In genomic region chr7:30931161-30931926, GRCh38 we compare ENCODE assay signal across 14 cellular contexts. TPM values are rescaled to one million over a fixed set of nuclear protein-coding genes. Genes with fewer than 3 reads are reported as not detected.
DNase-seq lines count a peak whose midpoint lies in the region; ATAC-seq and TF ChIP-seq lines count a peak whose summit lies in the region.
"Had no signal": no experiment of that assay in that cellular context is flagged by ENCODE, and none has a peak within 500 bp of the region (broad histone marks: within the 10 kb centered on the region; RNA-seq: fewer than 3 reads in every experiment).

No MANE protein-coding gene starts in this region.

- H3K27ac Mint-ChIP-seq in activated T-helper 2 cell treated with anti-CD3 and anti-CD28 coated beads, Interferon-gamma antibody, Interleukin-2, Interleukin-4, amounts not matched to agents 10 μg/mL and 5 μg/mL and 100 μg/mL, durations not matched to agents 14 hours and 24 hours and 36 hours, result no peak overlapping the region
- no peak overlapping the region for H3K27ac Mint-ChIP-seq in CD8-positive, alpha-beta T cell
- H3K27ac Mint-ChIP-seq: CD4-positive, CD25-positive, alpha-beta regulatory T cell; dendritic cell treated with granulocyte-macrophage colony-stimulating factor and Interleukin-4, amounts not matched to agents 40 ng/mL and 50 ng/mL, for 4 days had no signal

- no peaks in the 10 kb centered on the region for H3K4me1 ChIP-seq in CD8-positive, alpha-beta T cell (ENCODE audit: insufficient read depth, low read length)
- H3K4me1 ChIP-seq: vagina had no signal

- H3K4me3 ChIP-seq in CD8-positive, alpha-beta T cell (ENCODE audit: low read depth, low read length), result no peak overlapping the region
- H3K4me3 ChIP-seq: vagina had no signal

- no peaks in the 10 kb centered on the region for H3K9me3 Mint-ChIP-seq in activated T-helper 2 cell treated with anti-CD3 and anti-CD28 coated beads, Interferon-gamma antibody, Interleukin-2, Interleukin-4, amounts not matched to agents 10 μg/mL and 5 μg/mL and 100 μg/mL, durations not matched to agents 14 hours and 24 hours and 36 hours
- peaks cover 7% of the 10 kb centered on the region for H3K9me3 Mint-ChIP-seq in CD8-positive, alpha-beta T cell
- H3K9me3 Mint-ChIP-seq: dendritic cell treated with granulocyte-macrophage colony-stimulating factor and Interleukin-4, amounts not matched to agents 40 ng/mL and 50 ng/mL, for 4 days had no signal

- intact Hi-C loops in activated T-helper 2 cell treated with anti-CD3 and anti-CD28 coated beads, Interferon-gamma antibody, Interleukin-2, Interleukin-4, amounts not matched to agents 10 μg/mL and 5 μg/mL and 100 μg/mL, durations not matched to agents 14 hours and 24 hours and 36 hours (cut with micrococcal nuclease), result no loop called here
- intact Hi-C loops in posterior vena cava (cut with DNase I), result no loop called here
- intact Hi-C loops in CD8-positive, alpha-beta T cell (cut with DNase I, micrococcal nuclease), result no loop called here

- peaks cover 3% of the 10 kb centered on the region for H3K27me3 Mint-ChIP-seq in activated T-helper 2 cell treated with anti-CD3 and anti-CD28 coated beads, Interferon-gamma antibody, Interleukin-2, Interleukin-4, amounts not matched to agents 10 μg/mL and 5 μg/mL and 100 μg/mL, durations not matched to agents 14 hours and 24 hours and 36 hours (ENCODE audit: low read depth)
- H3K27me3 Mint-ChIP-seq in CD8-positive, alpha-beta T cell (ENCODE audit: low read depth), result no peaks in the 10 kb centered on the region

- CTCF ChIA-PET in CD8-positive, alpha-beta T cell (lab: Charles Lee), result interaction anchor here (3.0 kb wide), 1 partner anchor 8 kb away, joined by 16 read pairs; no protein-coding TSS in a partner anchor

- H3K27me3 ChIP-seq in CD8-positive, alpha-beta T cell (ENCODE audit: insufficient read depth, low read length), result no peaks in the 10 kb centered on the region
- H3K27me3 ChIP-seq: vagina had no signal

- H3K36me3 Mint-ChIP-seq in activated T-helper 2 cell treated with anti-CD3 and anti-CD28 coated beads, Interferon-gamma antibody, Interleukin-2, Interleukin-4, amounts not matched to agents 10 μg/mL and 5 μg/mL and 100 μg/mL, durations not matched to agents 14 hours and 24 hours and 36 hours (ENCODE audit: low read depth), result no peaks in the 10 kb centered on the region
- no peaks in the 10 kb centered on the region for H3K36me3 Mint-ChIP-seq in CD8-positive, alpha-beta T cell
- H3K36me3 Mint-ChIP-seq: CD4-positive, CD25-positive, alpha-beta regulatory T cell had no signal

- H3K4me3 Mint-ChIP-seq in activated T-helper 2 cell treated with anti-CD3 and anti-CD28 coated beads, Interferon-gamma antibody, Interleukin-2, Interleukin-4, amounts not matched to agents 10 μg/mL and 5 μg/mL and 100 μg/mL, durations not matched to agents 14 hours and 24 hours and 36 hours (ENCODE audit: low read depth), result no peak overlapping the region
- no peak overlapping the region for H3K4me3 Mint-ChIP-seq in CD8-positive, alpha-beta T cell
- H3K4me3 Mint-ChIP-seq: CD4-positive, CD25-positive, alpha-beta regulatory T cell; dendritic cell treated with granulocyte-macrophage colony-stimulating factor and Interleukin-4, amounts not matched to agents 40 ng/mL and 50 ng/mL, for 4 days had no signal

- no peaks in the 10 kb centered on the region for H3K36me3 ChIP-seq in CD8-positive, alpha-beta T cell (ENCODE audit: insufficient read depth, low read length)
- H3K36me3 ChIP-seq: vagina had no signal

- no peak overlapping the region for H3K27ac ChIP-seq in CD8-positive, alpha-beta T cell (ENCODE audit: low read depth, low read length)
- H3K27ac ChIP-seq: vagina had no signal

- no peaks in the 10 kb centered on the region for H3K4me1 Mint-ChIP-seq in activated T-helper 2 cell treated with anti-CD3 and anti-CD28 coated beads, Interferon-gamma antibody, Interleukin-2, Interleukin-4, amounts not matched to agents 10 μg/mL and 5 μg/mL and 100 μg/mL, durations not matched to agents 14 hours and 24 hours and 36 hours (ENCODE audit: low read depth)
- H3K4me1 Mint-ChIP-seq in CD8-positive, alpha-beta T cell (ENCODE audit: low read depth), result no peaks in the 10 kb centered on the region
- H3K4me1 Mint-ChIP-seq: CD4-positive, CD25-positive, alpha-beta regulatory T cell had no signal

- peak; percentile 71 for DNase-seq in Daoy (ENCODE audit: low read depth)
- peak; percentile 3 for DNase-seq in activated T-helper 2 cell treated with anti-CD3 and anti-CD28 coated beads, Interferon-gamma antibody, Interleukin-2, Interleukin-4, amounts not matched to agents 10 μg/mL and 5 μg/mL and 100 μg/mL, durations not matched to agents 14 hours and 24 hours and 36 hours (ENCODE audit: low spot score)
- peak; percentile 12 for DNase-seq in hepatic stellate cell (ENCODE audit: low spot score)
- DNase-seq in posterior vena cava (ENCODE audit: low spot score), result peak; percentile 80
- no peak for DNase-seq in CD8-positive, alpha-beta T cell
- DNase-seq in HPDE6-E6E7 (ENCODE audit: extremely low spot score), result no peak
- no peak for DNase-seq in NCI-H2227 treated with DMSO at 0.1 percent for 48 hours (lab: John Stamatoyannopoulos, UW)
- DNase-seq: CD4-positive, CD25-positive, alpha-beta regulatory T cell; NCI-H2029 treated with DMSO at 0.1 percent for 48 hours; occipital lobe had no signal

- no peak for TF ChIP-seq CTCF in CD8-positive, alpha-beta T cell (IDR thresholded peaks at IDR 0.05)

- ATAC-seq in CD8-positive, alpha-beta T cell, result no peak
- ATAC-seq in HG03442 (IDR thresholded peaks at IDR 0.05; ENCODE audit: unreplicated experiment), result no peak

- H3K9me3 ChIP-seq in CD8-positive, alpha-beta T cell (ENCODE audit: low read length), result no peaks in the 10 kb centered on the region
- H3K9me3 ChIP-seq: vagina had no signal

- POLR2A ChIA-PET in CD8-positive, alpha-beta T cell (lab: Charles Lee), result no interaction called here

RNA-seq across cellular contexts. Expression of gene AQP1, which starts 19.7 kb away (rescaled TPM):
- 1.0 and 1.6 TPM in 2 replicates for total RNA-seq in Daoy (2014; rRNA removed; shearing (Covaris generic))
- total RNA-seq in activated T-helper 2 cell treated with anti-CD3 and anti-CD28 coated beads, Interferon-gamma antibody, Interleukin-2, Interleukin-4, amounts not matched to agents 10 μg/mL and 5 μg/mL and 100 μg/mL, durations not matched to agents 14 hours and 24 hours and 36 hours, result not detected in 2 replicates
- 100 to 1,000 TPM; 388 to 422 TPM for total RNA-seq in posterior vena cava
- under 1 TPM in 1 of 2 experiments, not detected in 1; 0.39 TPM for total RNA-seq in CD8-positive, alpha-beta T cell
- total RNA-seq: HT1080 had no signal

RNA-seq across cellular contexts. Expression of gene GHRHR, which starts 32.4 kb away (rescaled TPM):
- not detected in 2 replicates for total RNA-seq in Daoy (2014; rRNA removed; shearing (Covaris generic))
- not detected in 2 replicates for total RNA-seq in activated T-helper 2 cell treated with anti-CD3 and anti-CD28 coated beads, Interferon-gamma antibody, Interleukin-2, Interleukin-4, amounts not matched to agents 10 μg/mL and 5 μg/mL and 100 μg/mL, durations not matched to agents 14 hours and 24 hours and 36 hours
- 1 to 10 TPM in 1 of 2 donors, not detected in 1; 1.2 TPM for total RNA-seq in posterior vena cava
- total RNA-seq in CD8-positive, alpha-beta T cell, result not detected
- total RNA-seq: CD4-positive, CD25-positive, alpha-beta regulatory T cell; HT1080; occipital lobe; vagina had no signal

Comparison
In these comparisons a context has a peak if more than half of its experiments do, and no peak if none do; other contexts are left out.
1. DNase-seq: peak in Daoy (single experiment), activated T-helper 2 cell treated with anti-CD3 and anti-CD28 coated beads, Interferon-gamma antibody, Interleukin-2, Interleukin-4, amounts not matched to agents 10 μg/mL and 5 μg/mL and 100 μg/mL, durations not matched to agents 14 hours and 24 hours and 36 hours (single experiment), hepatic stellate cell (single experiment) and posterior vena cava (single experiment); none in CD8-positive, alpha-beta T cell (0 of 7), HPDE6-E6E7 (single experiment) and NCI-H2227 treated with DMSO at 0.1 percent for 48 hours (single experiment).
2. RNA of gene AQP1, which starts 19.7 kb away (total RNA-seq): 388 to 422 TPM in posterior vena cava; 1.0 to 1.6 TPM in Daoy, 0.39 TPM in CD8-positive, alpha-beta T cell and not detected in activated T-helper 2 cell treated with anti-CD3 and anti-CD28 coated beads, Interferon-gamma antibody, Interleukin-2, Interleukin-4, amounts not matched to agents 10 μg/mL and 5 μg/mL and 100 μg/mL, durations not matched to agents 14 hours and 24 hours and 36 hours; every median in the first group is over 100 times any median in the second.